8 cellular contexts compared by ENCODE assay signal in genomic region chr2:88691339-88692183, GRCh38. TPM values are rescaled to one million over a fixed set of nuclear protein-coding genes. Genes with fewer than 3 reads are reported as not detected.
DNase-seq lines count a peak whose midpoint lies in the region; ATAC-seq and TF ChIP-seq lines count a peak whose summit lies in the region.

TSS of gene RPIA (plus strand) at chr2:88691673. CDS start at chr2:88691699, 26 bp downstream.

- no peaks in the 10 kb centered on the region for H3K27me3 ChIP-seq in left lung

- peak within 1 kb of the TSS; percentile 96 for H3K4me3 Mint-ChIP-seq in dendritic cell treated with granulocyte-macrophage colony-stimulating factor and Interleukin-4, amounts not matched to agents 40 ng/mL and 50 ng/mL, for 4 days

- peak; percentile 99 for DNase-seq in CD1c-positive myeloid dendritic cell (ENCODE audit: extremely low spot score)
- DNase-seq in NCI-H748 (lab: John Stamatoyannopoulos, UW; ENCODE audit: unreplicated experiment) = peak; percentile 96
- DNase-seq in activated CD4-positive, alpha-beta T cell treated with anti-CD3 and anti-CD28 coated beads, Interleukin-2, amount 50 U/mL, for 1 hour = peak; percentile 99
- DNase-seq in left lung = peak; percentile 99
- DNase-seq in stimulated activated CD4-positive, alpha-beta T cell treated with anti-CD3 and anti-CD28 coated beads, Interleukin-2, amount 100 ng/mL, for 48 hours = peak; percentile 94 to 97

- peak; percentile 56 to 69 for TF ChIP-seq CTCF in left lung (IDR thresholded peaks at IDR 0.05)

- H3K36me3 ChIP-seq in left lung = no peaks in the 10 kb centered on the region

- peak within 1 kb of the TSS; percentile 86 to 87 for H3K4me3 ChIP-seq in left lung

- peaks cover 4 to 33% of the 10 kb centered on the region in 2 donors for H3K4me1 ChIP-seq in left lung

- intact Hi-C loops in dendritic cell treated with granulocyte-macrophage colony-stimulating factor and Interleukin-4, amounts not matched to agents 40 ng/mL and 50 ng/mL, for 4 days (cut with micrococcal nuclease) = loop anchor here (1.0 kb wide), 1 partner anchor 64 kb away; the partner anchor contains the start of gene EIF2AK3
- intact Hi-C loops in left lung (cut with DNase I) = no loop called here

- peaks cover 8% of the 10 kb centered on the region for H3K9me3 Mint-ChIP-seq in dendritic cell treated with granulocyte-macrophage colony-stimulating factor and Interleukin-4, amounts not matched to agents 40 ng/mL and 50 ng/mL, for 4 days

- H3K36me3 Mint-ChIP-seq in dendritic cell treated with granulocyte-macrophage colony-stimulating factor and Interleukin-4, amounts not matched to agents 40 ng/mL and 50 ng/mL, for 4 days (ENCODE audit: low read depth) = peaks cover 10% of the 10 kb centered on the region

- peak within 1 kb of the TSS; percentile 74 to 90 for H3K27ac ChIP-seq in left lung

- H3K27ac Mint-ChIP-seq in dendritic cell treated with granulocyte-macrophage colony-stimulating factor and Interleukin-4, amounts not matched to agents 40 ng/mL and 50 ng/mL, for 4 days = peak within 1 kb of the TSS; percentile 93

- H3K27me3 Mint-ChIP-seq in dendritic cell treated with granulocyte-macrophage colony-stimulating factor and Interleukin-4, amounts not matched to agents 40 ng/mL and 50 ng/mL, for 4 days = no peaks in the 10 kb centered on the region

- H3K9me3 ChIP-seq in left lung = no peaks in the 10 kb centered on the region

- peaks cover 39% of the 10 kb centered on the region for H3K4me1 Mint-ChIP-seq in dendritic cell treated with granulocyte-macrophage colony-stimulating factor and Interleukin-4, amounts not matched to agents 40 ng/mL and 50 ng/mL, for 4 days (ENCODE audit: low read depth)

- ATAC-seq in GM19372 (IDR thresholded peaks at IDR 0.05; ENCODE audit: low read depth, unreplicated experiment) (peak; percentile 92), HG03558 (IDR thresholded peaks at IDR 0.05; ENCODE audit: extremely low read depth, unreplicated experiment) (peak; percentile 96), left lung (peak; percentile 99)

RNA-seq across cellular contexts. Expression of gene RPIA, which starts in this region (rescaled TPM):
- total RNA-seq in left lung = 10 to 100 TPM; 16.0 to 18.5 TPM

Comparison
In these comparisons a context has a peak if more than half of its experiments do, and no peak if none do; other contexts are left out.
1. Peak in every context shown above with its lines: DNase-seq, ATAC-seq, H3K4me3 ChIP-seq and H3K27ac ChIP-seq.